ENCODE assay signal across 19 cellular contexts in the genomic region with DNA sequence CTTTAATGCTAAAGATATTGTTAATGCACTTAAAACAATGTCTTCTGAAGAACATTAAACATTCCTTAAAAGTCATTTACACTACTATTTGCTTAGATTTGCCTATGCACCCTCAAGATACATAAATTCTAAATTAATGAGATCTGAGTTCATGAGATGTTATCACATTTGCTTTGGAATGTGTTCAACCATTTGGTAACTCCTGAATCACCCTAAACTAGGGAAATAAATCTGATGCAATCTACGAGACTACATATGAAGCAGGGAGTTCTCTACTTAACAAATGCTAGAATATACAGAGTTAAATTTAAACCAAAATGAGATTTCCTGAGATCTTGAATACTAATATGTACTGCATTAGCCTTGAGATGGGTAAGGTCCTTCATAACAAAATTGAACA.
DNase-seq lines count a peak whose midpoint lies in the region; TF ChIP-seq lines count a peak whose summit lies in the region.
"Had no signal": no experiment of that assay in that cellular context is flagged by ENCODE, and none has a peak within 500 bp of the region (broad histone marks: within the 10 kb centered on the region; RNA-seq: fewer than 3 reads in every experiment).

No MANE protein-coding gene starts in this region.

- no peaks in the 10 kb centered on the region for H3K36me3 ChIP-seq in A673 (ENCODE audit: insufficient read depth, low read length, poor library complexity, severe bottlenecking)
- H3K36me3 ChIP-seq in adipocyte (ENCODE audit: control insufficient read depth, insufficient read depth, low read length, severe bottlenecking) = no peaks in the 10 kb centered on the region
- H3K36me3 ChIP-seq: left ventricle myocardium inferior, right atrium auricular region, tibial nerve had no signal

- DNase-seq in A673 (ENCODE audit: low spot score) = peak; percentile 37
- peak; percentile 38 for DNase-seq in GM04504 (ENCODE audit: low read depth)
- DNase-seq in adipocyte (ENCODE audit: low read depth) = peak; percentile 79
- peak; percentile 20 for DNase-seq in fibroblast of pulmonary artery (ENCODE audit: low read depth)
- no peak for DNase-seq in NCI-H1105 treated with DMSO at 0.1 percent for 48 hours (lab: John Stamatoyannopoulos, UW)
- DNase-seq in medulla oblongata (ENCODE audit: extremely low spot score) = no peak
- no peak for DNase-seq in G401 (ENCODE audit: low spot score)
- DNase-seq in posterior cingulate gyrus = no peak
- DNase-seq: ACHN; activated CD4-positive, alpha-beta T cell treated with anti-CD3 and anti-CD28 coated beads for 48 hours; activated gamma-delta T cell; amygdala; left ventricle myocardium inferior; NCI-H1417; NCI-H69; stimulated activated naive CD4-positive, alpha-beta T cell had no signal

- CTCF ChIA-PET in A673 (lab: Charles Lee) = no interaction called here

- H3K27me3 ChIP-seq in A673 (replicated peaks; ENCODE audit: insufficient read depth, low read depth, low read length, poor library complexity) (no peaks in the 10 kb centered on the region), adipocyte (replicated peaks; ENCODE audit: control insufficient read depth, insufficient read depth, low read length) (no peaks in the 10 kb centered on the region)
- H3K27me3 ChIP-seq: right atrium auricular region, tibial nerve had no signal

- H3K9me3 ChIP-seq in A673 (ENCODE audit: low read depth, low read length, poor library complexity, severe bottlenecking) (no peaks in the 10 kb centered on the region), adipocyte (ENCODE audit: control insufficient read depth, low read length) (no peaks in the 10 kb centered on the region)
- H3K9me3 ChIP-seq: left ventricle myocardium inferior, right atrium auricular region, tibial nerve had no signal

- no peak overlapping the region for H3K4me3 ChIP-seq in A673 (ENCODE audit: low read depth, low read length, poor library complexity, severe bottlenecking)
- H3K4me3 ChIP-seq in adipocyte (ENCODE audit: low read length) = no peak overlapping the region
- no peak overlapping the region for H3K4me3 ChIP-seq in fibroblast of pulmonary artery (replicated peaks; ENCODE audit: low read depth, low read length)
- H3K4me3 ChIP-seq: left ventricle myocardium inferior, right atrium auricular region, tibial nerve had no signal

- H3K4me1 ChIP-seq in A673 (ENCODE audit: insufficient read depth, low read length, poor library complexity, severe bottlenecking) (peaks cover 15% of the 10 kb centered on the region), adipocyte (ENCODE audit: control insufficient read depth, insufficient read depth, low read length) (peaks cover 27% of the 10 kb centered on the region)
- H3K4me1 ChIP-seq: left ventricle myocardium inferior, right atrium auricular region, tibial nerve had no signal

- BruUV-seq in A673 (replicated peaks; lab: Mats Ljungman, UMichigan) = no TSS peak

- TF ChIP-seq CTCF in A673 (conservative IDR thresholded peaks at IDR 0.05; ENCODE audit: low read depth, low read length) = no peak
- no peak for TF ChIP-seq CTCF in fibroblast of pulmonary artery (IDR thresholded peaks at IDR 0.05; ENCODE audit: low read length, missing control alignments)

- no peak overlapping the region for H3K27ac ChIP-seq in A673 (ENCODE audit: low read depth, low read length, poor library complexity, severe bottlenecking)
- H3K27ac ChIP-seq: KMS-11, left ventricle myocardium inferior, right atrium auricular region, tibial nerve had no signal

- intact Hi-C loops in A673 (cut with micrococcal nuclease; ENCODE audit: unreplicated experiment) = no loop called here
- intact Hi-C loops in posterior cingulate gyrus (cut with DNase I) = no loop called here

- in situ Hi-C loops in G401 (cut with HindIII; ENCODE audit: low sequenced_read_pairs) = no loop called here

- POLR2A ChIA-PET in A673 (lab: Charles Lee; ENCODE audit: low non-redundant PET) = no interaction called here

- H3K9ac ChIP-seq in adipocyte (ENCODE audit: low read length) = no peak overlapping the region
- H3K9ac ChIP-seq: KMS-11 had no signal

Comparison
In these comparisons a context has a peak if more than half of its experiments do, and no peak if none do; other contexts are left out.
1. DNase-seq: peak in A673 (single experiment), GM04504 (single experiment), adipocyte (single experiment) and fibroblast of pulmonary artery (single experiment); none in NCI-H1105 treated with DMSO at 0.1 percent for 48 hours (single experiment), medulla oblongata (single experiment), G401 (single experiment) and posterior cingulate gyrus (0 of 10).